In the genomic region with DNA sequence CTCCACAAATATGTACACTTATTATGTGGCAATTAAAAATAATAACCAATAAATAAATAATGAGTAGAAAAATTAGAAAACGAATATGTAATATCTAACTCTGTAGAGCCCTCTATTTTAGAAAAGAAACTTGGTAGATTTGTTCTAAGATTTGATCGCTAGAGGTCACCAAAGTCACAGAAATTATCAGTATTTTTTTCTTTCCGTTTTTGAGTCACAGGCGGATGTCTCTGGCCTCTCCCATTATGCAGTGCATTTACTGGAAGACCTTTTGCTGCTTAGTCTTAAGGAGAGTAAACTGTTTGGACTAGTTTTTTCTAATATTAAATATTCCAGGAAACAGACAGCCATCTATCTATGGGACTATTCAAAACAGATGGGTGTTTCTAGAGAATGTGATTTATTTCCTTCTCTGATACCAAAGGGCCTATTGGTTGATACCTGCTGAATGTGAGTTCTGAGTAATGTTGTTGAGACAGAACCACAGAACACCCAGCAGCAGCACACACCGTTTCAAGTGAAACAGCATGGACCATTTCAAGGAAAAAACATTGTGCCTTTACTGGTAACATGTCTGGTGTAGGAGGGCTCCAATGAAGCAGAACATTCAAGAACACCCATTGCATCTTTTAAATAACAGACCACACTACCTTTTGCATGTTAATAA, we compare ENCODE assay signal across 8 cellular contexts. TPM values are rescaled to one million over a fixed set of nuclear protein-coding genes. Genes with fewer than 3 reads are reported as not detected.
DNase-seq lines count a peak whose midpoint lies in the region; FAIRE-seq and TF ChIP-seq lines count a peak whose summit lies in the region.

No MANE protein-coding gene starts in this region.

- no peak overlapping the region for H2AFZ ChIP-seq in KMS-11 (ENCODE audit: low read depth)
- no peak overlapping the region for H2AFZ ChIP-seq in mesenchymal stem cell (ENCODE audit: low read depth, low read length)

- no peak overlapping the region for H2BK12ac ChIP-seq in mesenchymal stem cell (ENCODE audit: low read length in 2 of 2)

- TF ChIP-seq CTCF in AG04450 (IDR thresholded peaks at IDR 0.05; ENCODE audit: low read depth, low read length) (peak; percentile 42), KMS-11 (conservative IDR thresholded peaks at IDR 0.05; ENCODE audit: low read depth, low read length) (peak; percentile 76)

- H3K4me3 ChIP-seq in AG04450 (ENCODE audit: low read depth, low read length) (no peak overlapping the region), KMS-11 (IDR thresholded peaks at IDR 0.05; ENCODE audit: insufficient read depth, low read depth, low read length) (no peak overlapping the region), SJCRH30 (no peak overlapping the region), mesenchymal stem cell (ENCODE audit: insufficient read depth in 1 of 2, low read depth in 1 of 2, low read length in 2 of 2) (no peak overlapping the region)

- H3K79me1 ChIP-seq in mesenchymal stem cell (replicated peaks; ENCODE audit: low read length, poor library complexity, severe bottlenecking) = no peaks in the 10 kb centered on the region

- no peaks in the 10 kb centered on the region for H4K20me1 ChIP-seq in KMS-11 (ENCODE audit: insufficient read depth)

- DNase-seq in AG04450 (ENCODE audit: low read depth, low spot score) (peak; percentile 32), GM03348 (ENCODE audit: low spot score) (peak; percentile 61), H54 (ENCODE audit: insufficient read length, low spot score) (peak; percentile 6), SJCRH30 (peak; percentile 56 to 83), dermis blood vessel endothelial cell (peak; percentile 84), mesenchymal stem cell (peak; percentile 63), NCI-H187 treated with DMSO at 0.1 percent for 48 hours (lab: John Stamatoyannopoulos, UW) (no peak)

- H2AK5ac ChIP-seq in mesenchymal stem cell (ENCODE audit: low read length, severe bottlenecking) = no peak overlapping the region

- H4K91ac ChIP-seq in mesenchymal stem cell (ENCODE audit: low read length) = no peak overlapping the region

- H3K4ac ChIP-seq in mesenchymal stem cell (ENCODE audit: low read depth in 1 of 2, low read length in 2 of 2) = no peak overlapping the region

- H3K9me3 ChIP-seq in AG04450 (ENCODE audit: control insufficient read depth, insufficient read depth, low read length) = no peaks in the 10 kb centered on the region
- H3K9me3 ChIP-seq in SJCRH30 (replicated peaks) = 0 out of 2 replicates have a peak, but pooled peaks cover under 1% of the 10 kb centered on the region
- no peaks in the 10 kb centered on the region for H3K9me3 ChIP-seq in mesenchymal stem cell (ENCODE audit: control insufficient read depth, low read length)

- no peak for TF ChIP-seq POLR2A in H54 (IDR thresholded peaks at IDR 0.05; ENCODE audit: low read depth, low read length)

- CTCF ChIA-PET in AG04450 (lab: Charles Lee) = interaction anchor here (0.9 to 1.3 kb wide), 12 partner anchors 13 to 1435 kb away, joined by 3 to 11 read pairs (median 4); a partner anchor contains a TSS

- H3K27ac ChIP-seq in AG04450 (ENCODE audit: low read depth, low read length) (no peak overlapping the region), KMS-11 (no peak overlapping the region), SJCRH30 (peak overlapping the region; percentile 6; the same call in 1 of the 2 replicates), mesenchymal stem cell (ENCODE audit: low read length, poor library complexity, severe bottlenecking) (no peak overlapping the region)

- no peak overlapping the region for H3K18ac ChIP-seq in mesenchymal stem cell (ENCODE audit: low read depth in 1 of 2, low read length in 2 of 2)

- no peak overlapping the region for H4K8ac ChIP-seq in mesenchymal stem cell (ENCODE audit: low read length)

- H3K4me1 ChIP-seq in KMS-11 (ENCODE audit: low read depth, poor library complexity, severe bottlenecking) (no peaks in the 10 kb centered on the region), SJCRH30 (peaks cover 27% of the 10 kb centered on the region), mesenchymal stem cell (ENCODE audit: control insufficient read depth, insufficient read depth, low read depth, low read length) (no peaks in the 10 kb centered on the region)

- POLR2A ChIA-PET in AG04450 (lab: Yijun Ruan, JAX) = no interaction called here

- H3K27me3 ChIP-seq in AG04450 (ENCODE audit: control insufficient read depth, insufficient read depth, low read length) (no peaks in the 10 kb centered on the region), KMS-11 (ENCODE audit: insufficient read depth, low read depth) (no peaks in the 10 kb centered on the region), SJCRH30 (no peaks in the 10 kb centered on the region), mesenchymal stem cell (ENCODE audit: control insufficient read depth in 1 of 2, insufficient read depth in 1 of 2, low read length in 2 of 2) (no peaks in the 10 kb centered on the region)

- H3K79me2 ChIP-seq in KMS-11 (ENCODE audit: insufficient read depth, low read depth) = no peaks in the 10 kb centered on the region

- WGBS in mesenchymal stem cell = 17% methylated on average over 3 of the region's 5 CpGs

- no peak overlapping the region for H2BK15ac ChIP-seq in mesenchymal stem cell (ENCODE audit: low read depth, poor library complexity, severe bottlenecking)

- no peak overlapping the region for H3K9ac ChIP-seq in KMS-11
- H3K9ac ChIP-seq in mesenchymal stem cell (ENCODE audit: low read length) = no peak overlapping the region

- no peak overlapping the region for H3K14ac ChIP-seq in mesenchymal stem cell (ENCODE audit: low read length in 2 of 2)

- H3K23ac ChIP-seq in mesenchymal stem cell (ENCODE audit: low read length in 2 of 2) = no peak overlapping the region

- H2BK5ac ChIP-seq in mesenchymal stem cell (ENCODE audit: low read depth, low read length, poor library complexity, severe bottlenecking) = no peak overlapping the region

- H3K36me3 ChIP-seq in KMS-11 (ENCODE audit: insufficient read depth) (no peaks in the 10 kb centered on the region), SJCRH30 (no peaks in the 10 kb centered on the region), mesenchymal stem cell (ENCODE audit: control insufficient read depth in 1 of 2, insufficient read depth in 2 of 2, low read depth in 1 of 2, low read length in 2 of 2) (no peaks in the 10 kb centered on the region)

- H2BK120ac ChIP-seq in mesenchymal stem cell (ENCODE audit: low read depth, low read length) = no peak overlapping the region

- H3K4me2 ChIP-seq in KMS-11 = no peak overlapping the region
- no peak overlapping the region for H3K4me2 ChIP-seq in mesenchymal stem cell (ENCODE audit: low read length, poor library complexity, severe bottlenecking)

- FAIRE-seq in H54 (lab: Jason Lieb, UNC) = no peak

RNA-seq across cellular contexts. Expression of a gene that starts 34.0 kb away (rescaled TPM):
- not detected in 2 replicates for polyA plus RNA-seq in AG04450 (2011; rRNA removed)
- polyA minus RNA-seq in AG04450 (2011; rRNA and poly(A)+ RNA removed) = not detected in 2 replicates
- total RNA-seq in SJCRH30 (2014; rRNA removed; shearing (Covaris generic)) = 0.23 and 0.28 TPM in 2 replicates
- total RNA-seq in dermis blood vessel endothelial cell = not detected in 2 replicates
- not detected for polyA plus RNA-seq in mesenchymal stem cell (2013, experiment 1 of 2)
- polyA plus RNA-seq in mesenchymal stem cell (2013, experiment 2 of 2) = not detected
